1 cellular context compared by ENCODE assay signal in the genomic region with DNA sequence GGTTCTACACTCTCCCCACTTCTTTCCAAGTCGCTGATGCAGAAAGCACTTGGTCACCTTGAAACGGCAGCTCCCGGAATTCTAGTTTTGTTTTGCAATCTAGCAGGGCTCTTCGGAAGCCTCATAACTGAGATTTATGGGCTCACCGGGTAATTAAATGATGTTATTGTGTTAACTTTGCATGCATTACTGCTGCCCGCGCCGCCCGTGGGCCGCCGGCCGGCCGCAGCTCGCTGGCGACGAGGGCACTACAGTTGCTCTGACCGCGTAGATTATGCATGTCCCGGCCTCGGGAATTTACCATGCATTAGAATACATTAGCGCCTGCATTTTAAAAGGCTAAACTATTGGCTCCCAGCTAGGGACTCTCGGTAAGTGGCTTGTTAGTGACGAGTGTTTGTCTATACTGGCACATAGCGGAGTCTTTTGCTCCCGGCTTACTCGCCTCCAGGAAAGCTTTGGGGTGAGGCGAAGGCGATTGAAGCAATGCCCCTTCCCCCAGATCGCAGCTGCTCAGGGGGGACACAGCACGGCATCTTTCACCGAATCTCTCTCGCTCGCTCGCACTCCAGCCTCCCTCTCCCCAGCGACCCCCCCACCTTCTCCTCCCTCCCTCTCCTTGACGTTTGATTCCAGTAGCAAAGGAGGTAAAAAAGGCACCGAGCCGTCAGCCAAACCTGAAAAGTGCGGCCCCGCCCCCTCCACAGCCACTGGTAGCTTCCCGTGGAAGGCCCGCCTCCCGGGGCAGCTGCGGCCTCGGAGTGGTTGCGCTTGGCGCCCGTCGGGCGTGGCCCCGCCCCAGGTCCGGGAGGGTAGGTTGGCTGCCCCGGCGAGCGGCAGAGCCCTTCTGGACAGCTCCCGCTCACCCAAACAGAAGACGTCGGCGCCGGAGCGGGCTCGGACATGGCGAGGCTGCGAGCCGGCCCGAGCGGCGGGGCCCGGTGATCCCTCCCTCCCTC.
TF ChIP-seq lines count a peak whose summit lies in the region.

A gene (plus strand): TSS at position 839 of the 959 bp plus-strand sequence. CDS start 343 bp downstream, outside the sequence.

TF ChIP-seq in GM23338, 12 proteins besides CTCF, POLR2A, EP300 and RAD21 (continued from another document):
- TF ChIP-seq, protein P1, sequence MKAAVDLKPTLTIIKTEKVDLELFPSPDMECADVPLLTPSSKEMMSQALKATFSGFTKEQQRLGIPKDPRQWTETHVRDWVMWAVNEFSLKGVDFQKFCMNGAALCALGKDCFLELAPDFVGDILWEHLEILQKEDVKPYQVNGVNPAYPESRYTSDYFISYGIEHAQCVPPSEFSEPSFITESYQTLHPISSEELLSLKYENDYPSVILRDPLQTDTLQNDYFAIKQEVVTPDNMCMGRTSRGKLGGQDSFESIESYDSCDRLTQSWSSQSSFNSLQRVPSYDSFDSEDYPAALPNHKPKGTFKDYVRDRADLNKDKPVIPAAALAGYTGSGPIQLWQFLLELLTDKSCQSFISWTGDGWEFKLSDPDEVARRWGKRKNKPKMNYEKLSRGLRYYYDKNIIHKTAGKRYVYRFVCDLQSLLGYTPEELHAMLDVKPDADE (IDR thresholded peaks at IDR 0.05), result no peak
- no peak for TF ChIP-seq POLR2AphosphoS5 (IDR thresholded peaks at IDR 0.05; ENCODE audit: low read depth)
